17 cellular contexts compared by ENCODE assay signal in genomic region chr7:36019966-36020365, GRCh38.
A peak's percentile ranks its signal among the peaks of the same experiment; 100 is the strongest.
DNase-seq lines count a peak whose midpoint lies in the region; ATAC-seq and TF ChIP-seq lines count a peak whose summit lies in the region.
"Had no signal": no experiment of that assay in that cellular context is flagged by ENCODE, and none has a peak within 500 bp of the region (broad histone marks: within the 10 kb centered on the region; RNA-seq: fewer than 3 reads in every experiment).

No MANE protein-coding gene starts in this region.

- no peak overlapping the region for H3K4me2 ChIP-seq in neuronal stem cell (ENCODE audit: insufficient read depth, low read length, poor library complexity, severe bottlenecking)
- H3K4me2 ChIP-seq in smooth muscle cell = no peak overlapping the region
- H3K4me2 ChIP-seq: BLaER1, GM23338 had no signal

- no peaks in the 10 kb centered on the region for H3K36me3 ChIP-seq in neuronal stem cell (replicated peaks in 1 of 2; ENCODE audit: control insufficient read depth in 2 of 2, insufficient read depth in 2 of 2, low read length in 2 of 2)
- no peaks in the 10 kb centered on the region for H3K36me3 ChIP-seq in thyroid gland
- H3K36me3 ChIP-seq in smooth muscle cell (ENCODE audit: low read depth) = no peaks in the 10 kb centered on the region
- H3K36me3 ChIP-seq in gastrocnemius medialis = no peaks in the 10 kb centered on the region
- H3K36me3 ChIP-seq: BLaER1 had no signal

- no peak overlapping the region for H3K23ac ChIP-seq in neuronal stem cell (ENCODE audit: low read depth, low read length, poor library complexity)

- DNase-seq in coronary artery (ENCODE audit: low spot score) (peak; percentile 36), kidney tubule cell (ENCODE audit: low spot score) (peak; percentile 47), neuronal stem cell (ENCODE audit: low spot score) (no peak), thyroid gland (peak; percentile 76 to 77), smooth muscle cell (lab: John Stamatoyannopoulos, UW; ENCODE audit: unreplicated experiment) (no peak), gastrocnemius medialis (no peak)
- DNase-seq in activated CD8-positive, alpha-beta memory T cell treated with anti-CD3 and anti-CD28 coated beads, Interleukin-2, amount 50 U/mL, for 48 hours = no peak
- DNase-seq: 8988T; CD4-positive, alpha-beta memory T cell; DMS153; DMS79; GDM1; HCEC 1CT had no signal

- H3K79me1 ChIP-seq in neuronal stem cell (ENCODE audit: low read depth, low read length) = no peaks in the 10 kb centered on the region

- peaks cover 0 to 9% (median 0%) of the 10 kb centered on the region in 3 experiments for H3K27me3 ChIP-seq in neuronal stem cell (ENCODE audit: control insufficient read depth in 3 of 3, insufficient read depth in 3 of 3, low read depth in 1 of 3, low read length in 3 of 3)
- H3K27me3 ChIP-seq in thyroid gland = no peaks in the 10 kb centered on the region
- H3K27me3 ChIP-seq in smooth muscle cell (ENCODE audit: low read depth) = no peaks in the 10 kb centered on the region
- no peaks in the 10 kb centered on the region for H3K27me3 ChIP-seq in gastrocnemius medialis
- H3K27me3 ChIP-seq: BLaER1 had no signal

- peak overlapping the region; percentile 82 for H3K18ac ChIP-seq in neuronal stem cell (ENCODE audit: low read length)

- H3K79me2 ChIP-seq in smooth muscle cell (ENCODE audit: low read depth) = no peaks in the 10 kb centered on the region

- no peak overlapping the region for H3K4ac ChIP-seq in neuronal stem cell (ENCODE audit: low read length)

- H3K4me3 ChIP-seq in coronary artery (no peak overlapping the region), neuronal stem cell (ENCODE audit: low read length in 2 of 2) (no peak overlapping the region), thyroid gland (replicated peaks in 1 of 3) (no peak overlapping the region), smooth muscle cell (no peak overlapping the region), gastrocnemius medialis (no peak overlapping the region)
- H3K4me3 ChIP-seq: BLaER1, GM23338 had no signal

- no peak overlapping the region for H2AK5ac ChIP-seq in neuronal stem cell (ENCODE audit: low read depth, low read length)

- no peak overlapping the region for H2BK120ac ChIP-seq in neuronal stem cell (ENCODE audit: low read depth, low read length)

- no CpG with 5 or more reads among the region's 6 CpGs for WGBS in neuronal stem cell (ENCODE audit: extremely low coverage in 2 of 2, insufficient read length in 2 of 2, insufficient replicate concordance in 1 of 2), 2 donors
- WGBS in thyroid gland, 2 donors = 43 to 54% methylated on average over 3 to 6 of the region's 6 CpGs
- WGBS in smooth muscle cell (ENCODE audit: low lambda C conversion rate) = 90% methylated on average over 6 of the region's 6 CpGs

- H4K91ac ChIP-seq in neuronal stem cell (ENCODE audit: low read depth, low read length, poor library complexity) = no peak overlapping the region

- no peak overlapping the region for H3K27ac ChIP-seq in coronary artery
- H3K27ac ChIP-seq in neuronal stem cell (replicated peaks; ENCODE audit: low read length) = no peak overlapping the region
- no peak overlapping the region for H3K27ac ChIP-seq in thyroid gland
- no peak overlapping the region for H3K27ac ChIP-seq in smooth muscle cell (ENCODE audit: low read depth)
- no peak overlapping the region for H3K27ac ChIP-seq in gastrocnemius medialis
- H3K27ac ChIP-seq: BLaER1 had no signal

- H3K4me1 ChIP-seq in neuronal stem cell (ENCODE audit: control insufficient read depth in 2 of 2, insufficient read depth in 1 of 2, low read depth in 1 of 2, low read length in 2 of 2) (no peaks in the 10 kb centered on the region), thyroid gland (peaks cover 8 to 15% of the 10 kb centered on the region in 2 donors), smooth muscle cell (ENCODE audit: low read depth) (no peaks in the 10 kb centered on the region), gastrocnemius medialis (peaks cover 8 to 10% of the 10 kb centered on the region in 2 donors)
- H3K4me1 ChIP-seq: BLaER1 had no signal

- no peak overlapping the region for H3K9ac ChIP-seq in neuronal stem cell (ENCODE audit: low read depth, low read length, poor library complexity)
- no peak overlapping the region for H3K9ac ChIP-seq in smooth muscle cell (ENCODE audit: low read depth)
- H3K9ac ChIP-seq: BLaER1 had no signal

- peak overlapping the region; percentile 10 for H3K14ac ChIP-seq in neuronal stem cell (ENCODE audit: low read length)

- ATAC-seq in HG02970 (IDR thresholded peaks at IDR 0.05; ENCODE audit: low FRiP score, unreplicated experiment) (no peak), gastrocnemius medialis (no peak)
- ATAC-seq: GM23338, HepG2 had no signal

- H3K9me3 ChIP-seq in neuronal stem cell (replicated peaks in 1 of 2; ENCODE audit: control insufficient read depth in 2 of 2, insufficient read depth in 1 of 2, low read depth in 1 of 2, low read length in 2 of 2) = no peaks in the 10 kb centered on the region
- no peaks in the 10 kb centered on the region for H3K9me3 ChIP-seq in thyroid gland
- no peaks in the 10 kb centered on the region for H3K9me3 ChIP-seq in smooth muscle cell (replicated peaks; ENCODE audit: low read depth)
- no peaks in the 10 kb centered on the region for H3K9me3 ChIP-seq in gastrocnemius medialis
- H3K9me3 ChIP-seq: BLaER1 had no signal

- H3F3A ChIP-seq in smooth muscle cell (ENCODE audit: low read depth) = no peaks in the 10 kb centered on the region

- H2BK5ac ChIP-seq in neuronal stem cell (ENCODE audit: low read length) = no peak overlapping the region

- no peak for TF ChIP-seq POLR2A in thyroid gland (IDR thresholded peaks at IDR 0.05)
- no peak for TF ChIP-seq POLR2A in gastrocnemius medialis (IDR thresholded peaks at IDR 0.05)

- no peak overlapping the region for H2BK15ac ChIP-seq in neuronal stem cell (ENCODE audit: low read length)

- TF ChIP-seq CTCF in coronary artery (IDR thresholded peaks at IDR 0.05) (no peak), thyroid gland (IDR thresholded peaks at IDR 0.05) (no peak), smooth muscle cell (IDR thresholded peaks at IDR 0.05; ENCODE audit: borderline replicate concordance, insufficient read depth, poor library complexity, severe bottlenecking) (no peak), gastrocnemius medialis (IDR thresholded peaks at IDR 0.05 in 4 of 5, conservative IDR thresholded peaks at IDR 0.05 in 1 of 5) (no peak)

- H4K8ac ChIP-seq in neuronal stem cell (ENCODE audit: low read depth, low read length) = no peak overlapping the region

- H2BK12ac ChIP-seq in neuronal stem cell (ENCODE audit: low read length) = no peak overlapping the region

- H4K20me1 ChIP-seq in smooth muscle cell (ENCODE audit: low read depth) = no peaks in the 10 kb centered on the region
- H4K20me1 ChIP-seq: BLaER1 had no signal

- in situ Hi-C loops in gastrocnemius medialis (cut with MboI; ENCODE audit: low sequenced_read_pairs in 4 of 4) = loop anchor here in 1 of 4 donors (10.0 kb wide), 1 partner anchor 275 kb away; no protein-coding TSS in a partner anchor

- intact Hi-C loops in thyroid gland (cut with DNase I) (no loop called here), gastrocnemius medialis (cut with DNase I; ENCODE audit: low total_unique reads) (no loop called here)

- H2AFZ ChIP-seq in neuronal stem cell (ENCODE audit: low read length) (no peak overlapping the region), smooth muscle cell (ENCODE audit: low read depth) (no peak overlapping the region)
- H2AFZ ChIP-seq: GM23338 had no signal

Comparison
In these comparisons a context has a peak if more than half of its experiments do, and no peak if none do; other contexts are left out.
1. DNase-seq: peak in coronary artery (single experiment), kidney tubule cell (single experiment) and thyroid gland (2 of 2); none in neuronal stem cell (single experiment), activated CD8-positive, alpha-beta memory T cell treated with anti-CD3 and anti-CD28 coated beads, Interleukin-2, amount 50 U/mL, for 48 hours (single experiment), smooth muscle cell (single experiment) and gastrocnemius medialis (0 of 2).